14 cellular contexts compared by ENCODE assay signal in genomic region chr22:35315141-35315854, GRCh38. TPM values are rescaled to one million over a fixed set of nuclear protein-coding genes. Genes with fewer than 3 reads are reported as not detected.
DNase-seq lines count a peak whose midpoint lies in the region; ATAC-seq and TF ChIP-seq lines count a peak whose summit lies in the region.
"Had no signal": no experiment of that assay in that cellular context is flagged by ENCODE, and none has a peak within 500 bp of the region (broad histone marks: within the 10 kb centered on the region; RNA-seq: fewer than 3 reads in every experiment).

No MANE protein-coding gene starts in this region.

- WGBS in psoas muscle, 3 donors = 36 to 57% (median 38%) methylated on average over 11 to 12 of the region's 12 CpGs

- TF ChIP-seq CTCF in CD14-positive monocyte (IDR thresholded peaks at IDR 0.05) (no peak), RWPE2 (IDR thresholded peaks at IDR 0.05; ENCODE audit: poor library complexity, severe bottlenecking) (no peak), psoas muscle (IDR thresholded peaks at IDR 0.05) (no peak)

- H3K4me1 ChIP-seq in RWPE2 (ENCODE audit: insufficient read depth, poor library complexity, severe bottlenecking) = peaks cover 19% of the 10 kb centered on the region
- H3K4me1 ChIP-seq in psoas muscle = peaks cover 74% of the 10 kb centered on the region

- ATAC-seq in RWPE2 (ENCODE audit: low read depth) (no peak), psoas muscle (peak; percentile 26 to 35 (median 32))
- ATAC-seq: activated CD4-positive, alpha-beta T cell treated with anti-CD3 and anti-CD28 coated beads for 36 hours; K562 had no signal

- intact Hi-C loops in CD14-positive monocyte (cut with micrococcal nuclease) = no loop called here
- intact Hi-C loops in psoas muscle (cut with DNase I) = no loop called here

- peak overlapping the region in 4 of 7 donors; percentile 36 to 77 (median 58) for H3K27ac Mint-ChIP-seq in CD14-positive monocyte

- peaks cover 0 to 2% (median 0%) of the 10 kb centered on the region in 7 donors for H3K9me3 Mint-ChIP-seq in CD14-positive monocyte
- H3K9me3 Mint-ChIP-seq: neural crest cell had no signal

- H3K27me3 Mint-ChIP-seq in CD14-positive monocyte (ENCODE audit: low read depth in 3 of 3) = peaks cover 0 to 2% (median 0%) of the 10 kb centered on the region in 3 donors
- H3K27me3 Mint-ChIP-seq: activated CD4-positive, alpha-beta T cell treated with anti-CD3 and anti-CD28 coated beads for 36 hours had no signal

- no peak overlapping the region for H3K27ac ChIP-seq in RWPE2 (ENCODE audit: poor library complexity, severe bottlenecking)
- H3K27ac ChIP-seq in psoas muscle = peak overlapping the region; percentile 95
- H3K27ac ChIP-seq: left lung had no signal

- H3K4me3 Mint-ChIP-seq in CD14-positive monocyte = no peak overlapping the region
- H3K4me3 Mint-ChIP-seq: activated CD4-positive, alpha-beta T cell treated with anti-CD3 and anti-CD28 coated beads for 36 hours; neural crest cell had no signal

- H3K4me1 Mint-ChIP-seq in CD14-positive monocyte = peaks cover 24% of the 10 kb centered on the region

- H3K4me3 ChIP-seq in RWPE2 (ENCODE audit: severe bottlenecking) (no peak overlapping the region), psoas muscle (peak overlapping the region; percentile 48)
- H3K4me3 ChIP-seq: K562, left lung had no signal

- peaks cover 88 to 94% of the 10 kb centered on the region in 2 donors for H3K36me3 Mint-ChIP-seq in CD14-positive monocyte

- H3K9me3 ChIP-seq in RWPE2 (ENCODE audit: severe bottlenecking) (peaks cover 3% of the 10 kb centered on the region), psoas muscle (no peaks in the 10 kb centered on the region)
- H3K9me3 ChIP-seq: left lung had no signal

- H3K27me3 ChIP-seq in RWPE2 (ENCODE audit: insufficient read depth, poor library complexity, severe bottlenecking) = no peaks in the 10 kb centered on the region
- no peaks in the 10 kb centered on the region for H3K27me3 ChIP-seq in psoas muscle (ENCODE audit: insufficient read depth in 3 of 3, low read length in 2 of 3)
- H3K27me3 ChIP-seq: left lung had no signal

- DNase-seq in CD14-positive monocyte (ENCODE audit: low spot score) (no peak), RWPE2 (ENCODE audit: low spot score) (peak; percentile 38), fibroblast of gingiva (ENCODE audit: low read depth) (peak; percentile 69), psoas muscle (peak; percentile 74 to 80), cerebellar nuclear complex (lab: John Stamatoyannopoulos, UW) (no peak), GOT3 (lab: John Stamatoyannopoulos, UW) (no peak), SKM-1 treated with dmso at 0.1 percent for 144 hours (lab: John Stamatoyannopoulos, UW; ENCODE audit: unreplicated experiment) (no peak), kidney tubule cell (ENCODE audit: low spot score) (no peak)
- DNase-seq: activated CD4-positive, alpha-beta T cell treated with anti-CD3 and anti-CD28 coated beads for 36 hours; GF-D8; NK-92 treated with Interleukin-12 subunit alpha and Interleukin-12 subunit beta, amount 100 ng/mL, for 24 hours had no signal

- H3K36me3 ChIP-seq in RWPE2 (ENCODE audit: low read depth) (no peaks in the 10 kb centered on the region), psoas muscle (ENCODE audit: insufficient read depth in 1 of 2, low read depth in 1 of 2) (peaks cover 0 to 37% of the 10 kb centered on the region in 2 donors)

RNA-seq across cellular contexts. Expression of gene TOM1, which starts 15.6 kb away (rescaled TPM):
- polyA plus RNA-seq in CD14-positive monocyte (100 to 1,000 TPM in 1 of 2 donors, 10 to 100 TPM in 1; 80.5 to 120 TPM), psoas muscle (100 to 1,000 TPM in 1 of 3 donors, 10 to 100 TPM in 2; 69.7 to 116 (median 92.4) TPM)
- total RNA-seq in psoas muscle = 100 to 1,000 TPM in 3 of 4 donors, 10 to 100 TPM in 1; 91.7 to 187 (median 156) TPM

RNA-seq across cellular contexts. Expression of gene HMGXB4, which starts 58.0 kb away (rescaled TPM):
- 1 to 10 TPM; 6.3 to 8.1 TPM for polyA plus RNA-seq in CD14-positive monocyte
- total RNA-seq in psoas muscle = 10 to 100 TPM in 3 of 4 donors, 1 to 10 TPM in 1; 7.1 to 12.4 (median 11.3) TPM
- 1 to 10 TPM; 6.0 to 9.7 (median 6.5) TPM for polyA plus RNA-seq in psoas muscle

Comparison
In these comparisons a context has a peak if more than half of its experiments do, and no peak if none do; other contexts are left out.
1. DNase-seq: peak in RWPE2 (single experiment), fibroblast of gingiva (single experiment) and psoas muscle (2 of 2); none in CD14-positive monocyte (single experiment), cerebellar nuclear complex (0 of 2), GOT3 (single experiment), SKM-1 treated with dmso at 0.1 percent for 144 hours (single experiment) and kidney tubule cell (single experiment).